14 cellular contexts compared by ENCODE assay signal in the genomic region with DNA sequence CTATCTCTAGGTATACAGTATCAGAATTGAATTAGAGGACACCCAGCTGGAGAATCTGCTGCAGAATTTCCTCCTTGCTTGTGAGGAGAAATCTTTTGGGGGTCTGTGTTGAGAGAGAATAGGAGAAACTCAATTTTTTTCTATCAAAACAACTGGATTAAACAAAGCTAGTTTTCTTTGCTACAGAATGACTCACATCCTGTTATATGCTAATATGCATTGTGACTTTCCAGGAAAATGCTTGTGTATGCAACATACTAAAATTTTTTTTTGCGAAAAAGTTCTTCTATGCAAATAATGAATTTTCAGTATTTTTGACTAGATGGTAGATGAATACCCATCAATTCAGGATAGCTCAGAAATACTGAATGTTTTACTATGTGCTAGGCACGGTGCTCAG. TPM values are rescaled to one million over a fixed set of nuclear protein-coding genes. Genes with fewer than 3 reads are reported as not detected.
DNase-seq lines count a peak whose midpoint lies in the region; ATAC-seq and TF ChIP-seq lines count a peak whose summit lies in the region.
"Had no signal": no experiment of that assay in that cellular context is flagged by ENCODE, and none has a peak within 500 bp of the region (broad histone marks: within the 10 kb centered on the region; RNA-seq: fewer than 3 reads in every experiment).

No MANE protein-coding gene starts in this region.

- peaks cover 39% of the 10 kb centered on the region for H3K4me1 ChIP-seq in SJSA1 (replicated peaks)

- peaks cover 3% of the 10 kb centered on the region for H3K27me3 Mint-ChIP-seq in nephron progenitor cell (ENCODE audit: low read depth, poor library complexity)

- H3K9me3 Mint-ChIP-seq in nephron progenitor cell, result no peaks in the 10 kb centered on the region
- H3K9me3 Mint-ChIP-seq: endodermal cell, GM23338 had no signal

- DNase-seq in DMS53 (lab: John Stamatoyannopoulos, UW) (peak; percentile 22), DMS53 treated with DMSO at 0.1 percent for 48 hours (lab: John Stamatoyannopoulos, UW; ENCODE audit: unreplicated experiment) (no peak), SJSA1 (ENCODE audit: low read depth in 1 of 2, low spot score in 2 of 2) (peak in 1 of 2 experiments; percentile 30), choroid plexus epithelial cell (ENCODE audit: low read depth) (peak; percentile 38), nephron progenitor cell (no peak), AG08396 (ENCODE audit: low spot score) (no peak)
- DNase-seq: endodermal cell, MV-4-11, NCI-H748 treated with DMSO at 0.1 percent for 48 hours had no signal

- H3K4me3 ChIP-seq in SJSA1 (no peak overlapping the region), choroid plexus epithelial cell (ENCODE audit: low read depth, low read length) (no peak overlapping the region)
- H3K4me3 ChIP-seq: GM23338 had no signal

- H3K27me3 ChIP-seq in SJSA1 (replicated peaks), result no peaks in the 10 kb centered on the region

- ATAC-seq in GM19023 (IDR thresholded peaks at IDR 0.05; ENCODE audit: unreplicated experiment) (no peak), GM21515 (IDR thresholded peaks at IDR 0.05; ENCODE audit: unreplicated experiment) (no peak)
- ATAC-seq: GM23338 had no signal

- H3K36me3 ChIP-seq in SJSA1, result peaks cover 34% of the 10 kb centered on the region

- peak overlapping the region; percentile 63 for H3K27ac ChIP-seq in SJSA1
- H3K27ac ChIP-seq: 22Rv1, neutrophil had no signal

- peak overlapping the region; percentile 99 for H3K4me3 Mint-ChIP-seq in nephron progenitor cell
- H3K4me3 Mint-ChIP-seq: endodermal cell had no signal

- H3K9me3 ChIP-seq in SJSA1 (replicated peaks), result no peaks in the 10 kb centered on the region
- H3K9me3 ChIP-seq: neutrophil had no signal

- no peak overlapping the region for H3K27ac Mint-ChIP-seq in nephron progenitor cell
- H3K27ac Mint-ChIP-seq: endodermal cell, GM23338 had no signal

- no peak for TF ChIP-seq CTCF in choroid plexus epithelial cell (conservative IDR thresholded peaks at IDR 0.05; ENCODE audit: low read depth, low read length)
- TF ChIP-seq CTCF in nephron progenitor cell (IDR thresholded peaks at IDR 0.05), result no peak

- H3K36me3 Mint-ChIP-seq in nephron progenitor cell (ENCODE audit: low read depth), result peaks cover 23% of the 10 kb centered on the region

- peaks cover 57% of the 10 kb centered on the region for H3K4me1 Mint-ChIP-seq in nephron progenitor cell

RNA-seq across cellular contexts. Expression of a gene that starts 2.2 kb away (rescaled TPM):
- total RNA-seq in SJSA1 (2014; rRNA removed; shearing (Covaris generic)), result 4.2 and 8.5 TPM in 2 replicates

RNA-seq across cellular contexts. Expression of a gene that starts 41.8 kb away (rescaled TPM):
- total RNA-seq in SJSA1 (2014; rRNA removed; shearing (Covaris generic)), result 15.1 and 26.5 TPM in 2 replicates

Comparison
In these comparisons a context has a peak if more than half of its experiments do, and no peak if none do; other contexts are left out.
1. DNase-seq: peak in DMS53 (single experiment) and choroid plexus epithelial cell (single experiment); none in DMS53 treated with DMSO at 0.1 percent for 48 hours (single experiment), nephron progenitor cell (single experiment) and AG08396 (single experiment).